In the genomic region with DNA sequence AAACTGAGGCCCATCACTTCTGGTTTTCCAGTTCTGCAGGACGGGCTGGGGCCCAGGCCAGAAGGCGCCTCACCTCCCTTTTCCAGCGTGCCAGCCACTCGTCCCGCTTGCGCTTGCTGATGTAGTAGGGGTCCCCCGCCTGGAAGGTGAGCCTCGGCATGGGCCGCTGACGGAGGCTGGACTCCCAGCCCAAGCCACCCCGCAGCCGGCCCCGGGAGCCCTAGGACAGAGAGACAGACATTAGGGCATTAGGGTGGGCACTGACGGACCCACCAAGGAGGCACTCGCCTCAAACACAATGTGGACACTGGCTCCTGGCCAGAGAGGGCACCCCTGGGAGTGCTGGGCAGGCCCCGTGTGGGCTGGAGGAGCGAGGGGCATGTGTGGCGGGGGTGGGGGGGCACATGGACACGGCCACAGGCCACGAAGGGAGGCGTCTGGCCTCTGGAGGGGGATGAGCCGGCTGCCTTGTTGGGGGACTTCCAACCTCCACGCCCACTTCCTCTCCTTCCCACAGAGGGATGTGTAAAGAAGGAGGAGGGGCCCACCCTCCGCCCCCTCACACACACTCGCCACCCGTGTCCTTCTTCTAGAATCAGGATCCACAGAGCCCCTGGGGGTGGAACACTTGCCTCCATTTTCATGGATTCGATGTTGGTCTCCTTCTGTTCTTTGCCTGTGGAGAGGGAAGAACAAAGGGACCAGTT, we compare ENCODE assay signal across 9 cellular contexts.
A peak's percentile ranks its signal among the peaks of the same experiment; 100 is the strongest.
DNase-seq lines count a peak whose midpoint lies in the region; ATAC-seq, FAIRE-seq and TF ChIP-seq lines count a peak whose summit lies in the region.
"Had no signal": no experiment of that assay in that cellular context is flagged by ENCODE, and none has a peak within 500 bp of the region (broad histone marks: within the 10 kb centered on the region; RNA-seq: fewer than 3 reads in every experiment).

No MANE protein-coding gene starts in this region.

- CTCF ChIA-PET in activated B cell treated with CpG ODN at 0.5 μM for 24 hours (lab: Charles Lee) = interaction anchor here (1.5 kb wide), 1 partner anchor 109 kb away, joined by 8 read pairs; no protein-coding TSS in a partner anchor

- H3K4me3 Mint-ChIP-seq in activated B cell treated with CpG ODN at 0.5 μM for 24 hours (no peak overlapping the region), osteocyte (ENCODE audit: unreplicated experiment) (no peak overlapping the region), endodermal cell (no peak overlapping the region)

- no peaks in the 10 kb centered on the region for H3K9me3 ChIP-seq in effector memory CD4-positive, alpha-beta T cell (ENCODE audit: control insufficient read depth, low read length)
- H3K9me3 ChIP-seq in endodermal cell (ENCODE audit: control insufficient read depth, low read length) = no peaks in the 10 kb centered on the region

- FAIRE-seq in HTR-8/SVneo (lab: Jason Lieb, UNC) = no peak
- FAIRE-seq: TTC549 had no signal

- DNase-seq in CMK (ENCODE audit: low read depth) (peak; percentile 72), activated B cell treated with CpG ODN at 0.5 μM for 24 hours (peak; percentile 32), osteocyte (ENCODE audit: extremely low spot score, unreplicated experiment) (no peak), HTR-8/SVneo (ENCODE audit: insufficient read length, low spot score) (no peak), endodermal cell (no peak), NOMO-1 treated with dmso at 0.1 percent for 144 hours (lab: John Stamatoyannopoulos, UW; ENCODE audit: unreplicated experiment) (no peak)
- peak; percentile 52 to 55 (median 52) for DNase-seq in effector memory CD4-positive, alpha-beta T cell

- ATAC-seq in activated B cell treated with CpG ODN at 0.5 μM for 24 hours (ENCODE audit: low read depth) = peak; percentile 15

- H3K4me1 ChIP-seq in effector memory CD4-positive, alpha-beta T cell (ENCODE audit: control insufficient read depth, insufficient read depth, low read length, poor library complexity, severe bottlenecking) = peaks cover 51% of the 10 kb centered on the region
- H3K4me1 ChIP-seq in endodermal cell (ENCODE audit: control insufficient read depth, insufficient read depth, low read length) = peaks cover 3% of the 10 kb centered on the region

- 90 to 92% methylated on average over 4 to 27 of the region's 27 CpGs for WGBS in endodermal cell (ENCODE audit: insufficient coverage in 1 of 2, insufficient read length in 1 of 2), 2 experiments

- peak overlapping the region; percentile 94 for H3K27ac Mint-ChIP-seq in activated B cell treated with CpG ODN at 0.5 μM for 24 hours
- H3K27ac Mint-ChIP-seq in osteocyte (ENCODE audit: unreplicated experiment) = no peak overlapping the region
- H3K27ac Mint-ChIP-seq in endodermal cell = no peak overlapping the region

- no peaks in the 10 kb centered on the region for H3K9me3 Mint-ChIP-seq in activated B cell treated with CpG ODN at 0.5 μM for 24 hours
- H3K9me3 Mint-ChIP-seq in osteocyte (ENCODE audit: unreplicated experiment) = no peaks in the 10 kb centered on the region
- no peaks in the 10 kb centered on the region for H3K9me3 Mint-ChIP-seq in endodermal cell

- H3K9ac ChIP-seq in endodermal cell (ENCODE audit: extremely low read depth, low read length, poor library complexity, severe bottlenecking) = no peak overlapping the region

- H3K27ac ChIP-seq in effector memory CD4-positive, alpha-beta T cell (ENCODE audit: insufficient read depth, low read length, poor library complexity, severe bottlenecking) = peak overlapping the region; percentile 82
- H3K27ac ChIP-seq in skin epidermis (peak overlapping the region in 20 of 21 experiments; percentile 4 to 95 (median 78)), endodermal cell (ENCODE audit: low read depth, low read length) (no peak overlapping the region)

- peaks cover 22% of the 10 kb centered on the region for H3K36me3 Mint-ChIP-seq in activated B cell treated with CpG ODN at 0.5 μM for 24 hours (ENCODE audit: low read depth)
- H3K36me3 Mint-ChIP-seq in osteocyte (ENCODE audit: unreplicated experiment) = peaks cover 30% of the 10 kb centered on the region
- no peaks in the 10 kb centered on the region for H3K36me3 Mint-ChIP-seq in endodermal cell (ENCODE audit: low read depth)

- H3K4me1 Mint-ChIP-seq in activated B cell treated with CpG ODN at 0.5 μM for 24 hours (peaks cover 74% of the 10 kb centered on the region), osteocyte (ENCODE audit: unreplicated experiment) (peaks cover 2% of the 10 kb centered on the region), endodermal cell (peaks cover 18% of the 10 kb centered on the region)

- TF ChIP-seq CTCF in activated B cell treated with CpG ODN at 0.5 μM for 24 hours (IDR thresholded peaks at IDR 0.05) = no peak
- TF ChIP-seq CTCF in osteocyte (IDR thresholded peaks at IDR 0.05) = no peak
- TF ChIP-seq CTCF in endodermal cell (conservative IDR thresholded peaks at IDR 0.05) = no peak

- peaks cover 6% of the 10 kb centered on the region for H3K36me3 ChIP-seq in effector memory CD4-positive, alpha-beta T cell (ENCODE audit: control insufficient read depth, insufficient read depth, low read length)
- no peaks in the 10 kb centered on the region for H3K36me3 ChIP-seq in endodermal cell (ENCODE audit: control insufficient read depth, insufficient read depth, low read length)

- H3K27me3 ChIP-seq in effector memory CD4-positive, alpha-beta T cell (replicated peaks; ENCODE audit: control insufficient read depth, insufficient read depth, low read length, poor library complexity, severe bottlenecking) = no peaks in the 10 kb centered on the region
- H3K27me3 ChIP-seq in endodermal cell (ENCODE audit: control insufficient read depth, insufficient read depth, low read length, poor library complexity, severe bottlenecking) = no peaks in the 10 kb centered on the region

- POLR2A ChIA-PET in activated B cell treated with CpG ODN at 0.5 μM for 24 hours (lab: Charles Lee) = interaction anchor here (2.0 kb wide), 2 partner anchors 20 to 27 kb away, joined by 9 to 14 read pairs; no protein-coding TSS in a partner anchor

- H3K27me3 Mint-ChIP-seq in activated B cell treated with CpG ODN at 0.5 μM for 24 hours (no peaks in the 10 kb centered on the region), osteocyte (ENCODE audit: unreplicated experiment) (no peaks in the 10 kb centered on the region), endodermal cell (ENCODE audit: insufficient read depth) (peaks cover 2% of the 10 kb centered on the region)

- intact Hi-C loops in activated B cell treated with CpG ODN at 0.5 μM for 24 hours (cut with micrococcal nuclease) = loop anchor here (2.0 to 10.0 kb wide), 5 partner anchors 22 to 1072 kb away; a partner anchor contains a TSS

- H3K4me3 ChIP-seq in effector memory CD4-positive, alpha-beta T cell (ENCODE audit: insufficient read depth, low read depth, low read length, poor library complexity, severe bottlenecking) = no peak overlapping the region
- H3K4me3 ChIP-seq in skin epidermis = no peak overlapping the region
- H3K4me3 ChIP-seq in endodermal cell (ENCODE audit: low read length) = no peak overlapping the region

Comparison
In these comparisons a context has a peak if more than half of its experiments do, and no peak if none do; other contexts are left out.
1. DNase-seq: peak in CMK (single experiment), activated B cell treated with CpG ODN at 0.5 μM for 24 hours (single experiment) and effector memory CD4-positive, alpha-beta T cell (3 of 3); none in osteocyte (single experiment), HTR-8/SVneo (single experiment), endodermal cell (single experiment) and NOMO-1 treated with dmso at 0.1 percent for 144 hours (single experiment).